24 cellular contexts compared by ENCODE assay signal in genomic region chr11:113722934-113723333, GRCh38. TPM values are rescaled to one million over a fixed set of nuclear protein-coding genes. Genes with fewer than 3 reads are reported as not detected.
"Had no signal": no experiment of that assay in that cellular context is flagged by ENCODE, and none has a peak within 500 bp of the region (broad histone marks: within the 10 kb centered on the region; RNA-seq: fewer than 3 reads in every experiment).

No MANE protein-coding gene starts in this region.

- H3K27me3 ChIP-seq: MG63, Peyer's patch, SJSA1 had no signal

- H3K9me3 ChIP-seq: MG63, Peyer's patch, SJSA1 had no signal

- H3K4me1 ChIP-seq: SJSA1 had no signal

- DNase-seq: IMR-90, Karpas-422, KG1, MG63, NCI-H1092, NCI-H1105 treated with DMSO at 0.1 percent for 48 hours, NCI-H1417 treated with DMSO at 0.1 percent for 48 hours, NCI-H146, NCI-H1694 treated with DMSO at 0.1 percent for 48 hours, NCI-H1930, NCI-H2081, NCI-H2107, NCI-H2227 treated with DMSO at 0.1 percent for 48 hours, NCI-H524 treated with DMSO at 0.1 percent for 48 hours, NCI-H69, NCI-H774, Peyer's patch, SIG-M5 had no signal

- H3K4me3 ChIP-seq: MG63, Peyer's patch, SJSA1, SK-N-MC had no signal

- H3K36me3 ChIP-seq: MG63, Peyer's patch, SJSA1 had no signal

- H3K27ac ChIP-seq: Peyer's patch, SJSA1, SK-N-MC had no signal

RNA-seq across cellular contexts. Expression of gene CLDN25, which starts 56.7 kb away (rescaled TPM):
- total RNA-seq: HT-29, IMR-90, NCI-H460, Peyer's patch, Right ventricle myocardium inferior, RPMI7951, SJSA1 had no signal
- polyA plus RNA-seq: IMR-90 had no signal
